Comparison of ENCODE assay signal across 28 cellular contexts in the genomic region with DNA sequence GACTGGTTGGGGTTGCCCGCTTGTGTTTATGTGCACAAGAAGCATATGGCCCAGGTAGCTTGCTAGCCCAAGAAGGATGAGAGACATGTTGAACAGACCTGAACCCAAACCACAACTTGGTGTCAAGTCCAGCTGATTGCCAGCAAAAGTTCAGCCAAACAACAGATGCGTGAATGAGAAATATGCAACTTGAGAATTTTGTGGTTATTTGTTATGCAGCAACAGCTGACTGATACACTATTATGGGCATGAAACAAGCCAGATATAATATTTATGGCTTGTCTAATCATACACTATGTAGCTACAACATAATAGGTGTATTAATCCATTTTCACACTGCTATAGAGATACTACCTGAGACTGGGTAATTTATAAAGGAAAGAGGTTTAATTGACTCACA.
"Had no signal": no experiment of that assay in that cellular context is flagged by ENCODE, and none has a peak within 500 bp of the region (broad histone marks: within the 10 kb centered on the region; RNA-seq: fewer than 3 reads in every experiment).

No MANE protein-coding gene starts in this region.

- H3K4me3 Mint-ChIP-seq: immature natural killer cell; naive thymus-derived CD8-positive, alpha-beta T cell; nephron; neural progenitor cell; stimulated activated effector memory CD8-positive, alpha-beta T cell treated with anti-CD3 and anti-CD28 coated beads, Interleukin-12 subunit alpha, Interleukin-12 subunit beta, amount 100 ng/mL, for 72 hours; stimulated activated naive CD8-positive, alpha-beta T cell treated with anti-CD3 and anti-CD28 coated beads, Interleukin-15, amount 100 ng/mL, for 72 hours; type B pancreatic cell had no signal

- H3K27me3 ChIP-seq: left lung, neural progenitor cell, neutrophil, ovary, right atrium auricular region, spleen, tibial nerve, uterus had no signal

- H3K4me2 ChIP-seq: neural progenitor cell had no signal

- H3K36me3 Mint-ChIP-seq: immature natural killer cell; naive thymus-derived CD8-positive, alpha-beta T cell; stimulated activated effector memory CD8-positive, alpha-beta T cell treated with anti-CD3 and anti-CD28 coated beads, Interleukin-12 subunit alpha, Interleukin-12 subunit beta, amount 100 ng/mL, for 72 hours had no signal

- H3K4me1 ChIP-seq: left lung, lower lobe of right lung, neural progenitor cell, right atrium auricular region, tibial nerve, uterus had no signal

- H3K27me3 Mint-ChIP-seq: progenitor cell of endocrine pancreas had no signal

- H3K9ac ChIP-seq: neural progenitor cell had no signal

- H3K9me3 Mint-ChIP-seq: stimulated activated effector memory CD8-positive, alpha-beta T cell treated with anti-CD3 and anti-CD28 coated beads, Interleukin-12 subunit alpha, Interleukin-12 subunit beta, amount 100 ng/mL, for 72 hours had no signal

- H3K27ac ChIP-seq: left lung, lower lobe of right lung, neural progenitor cell, neutrophil, ovary, right atrium auricular region, spleen, tibial nerve, uterus had no signal

- ATAC-seq: left colon; lower lobe of right lung; naive thymus-derived CD8-positive, alpha-beta T cell; sciatic nerve; stimulated activated effector memory CD8-positive, alpha-beta T cell treated with anti-CD3 and anti-CD28 coated beads, Interleukin-12 subunit alpha, Interleukin-12 subunit beta, amount 100 ng/mL, for 72 hours; stimulated activated naive CD8-positive, alpha-beta T cell treated with anti-CD3 and anti-CD28 coated beads, Interleukin-15, amount 100 ng/mL, for 72 hours had no signal

- H3K4me3 ChIP-seq: left lung, lower lobe of right lung, neural progenitor cell, ovary, right atrium auricular region, spleen, tibial nerve, uterus had no signal

- H2AFZ ChIP-seq: neural progenitor cell had no signal

- FAIRE-seq: islet of Langerhans, kidney, small intestine had no signal

- H3K9me3 ChIP-seq: left lung, lower lobe of right lung, neutrophil, ovary, tibial nerve, uterus had no signal

- DNase-seq: hypothalamus; immature natural killer cell; kidney; left colon; left lung; lower lobe of right lung; mammary epithelial cell; mesenchymal stem cell; naive thymus-derived CD8-positive, alpha-beta T cell; occipital lobe; ovary; small intestine; spleen; stimulated activated CD4-positive, alpha-beta T cell treated with anti-CD3 and anti-CD28 coated beads, Interleukin-4, amount 100 ng/mL, for 24 hours; stimulated activated naive CD4-positive, alpha-beta T cell; stimulated activated naive CD8-positive, alpha-beta T cell treated with anti-CD3 and anti-CD28 coated beads, Interleukin-15, amount 100 ng/mL, for 72 hours; substantia nigra; uterus had no signal

- H3K4me1 Mint-ChIP-seq: nephron; neural progenitor cell; stimulated activated effector memory CD8-positive, alpha-beta T cell treated with anti-CD3 and anti-CD28 coated beads, Interleukin-12 subunit alpha, Interleukin-12 subunit beta, amount 100 ng/mL, for 72 hours had no signal

- H3K36me3 ChIP-seq: left lung, lower lobe of right lung, neural progenitor cell, neutrophil, ovary, spleen, uterus had no signal

- H3K27ac Mint-ChIP-seq: immature natural killer cell; naive thymus-derived CD8-positive, alpha-beta T cell; nephron; neural progenitor cell; progenitor cell of endocrine pancreas; stimulated activated effector memory CD8-positive, alpha-beta T cell treated with anti-CD3 and anti-CD28 coated beads, Interleukin-12 subunit alpha, Interleukin-12 subunit beta, amount 100 ng/mL, for 72 hours; stimulated activated naive CD8-positive, alpha-beta T cell treated with anti-CD3 and anti-CD28 coated beads, Interleukin-15, amount 100 ng/mL, for 72 hours; type B pancreatic cell had no signal
